ENCODE assay signal across 8 cellular contexts in genomic region chr10:92290837-92291609, GRCh38. TPM values are rescaled to one million over a fixed set of nuclear protein-coding genes. Genes with fewer than 3 reads are reported as not detected.
DNase-seq lines count a peak whose midpoint lies in the region; ATAC-seq lines count a peak whose summit lies in the region.

Gene CPEB3, minus strand, starts transcription at chr10:92291078. Its CDS starts 50,728 bp downstream, at chr10:92240350.
Gene MARCHF5, plus strand, starts transcription at chr10:92291167. Its CDS starts 328 bp downstream, at chr10:92291495.

- H3K36me3 Mint-ChIP-seq in activated CD4-positive, alpha-beta T cell treated with anti-CD3 and anti-CD28 coated beads, Interleukin-2, amount 10 ng/mL, durations not matched to agents 24 days and 14 days (ENCODE audit: low read depth), result peaks cover 10% of the 10 kb centered on the region

- H3K27me3 Mint-ChIP-seq in activated CD4-positive, alpha-beta T cell treated with anti-CD3 and anti-CD28 coated beads, Interleukin-2, amount 10 ng/mL, durations not matched to agents 24 days and 14 days, result no peaks in the 10 kb centered on the region

- H3K36me3 ChIP-seq in BLaER1 treated with 17β-estradiol and CSF1 and Interleukin-3, amounts not matched to agents 10 nM and 100 nM, result peaks cover 20 to 35% (median 30%) of the 10 kb centered on the region in 11 experiments

- peaks cover 38 to 47% (median 40%) of the 10 kb centered on the region in 11 experiments for H4K20me1 ChIP-seq in BLaER1 treated with 17β-estradiol and CSF1 and Interleukin-3, amounts not matched to agents 10 nM and 100 nM

- H3K27me3 ChIP-seq in BLaER1 treated with 17β-estradiol and CSF1 and Interleukin-3, amounts not matched to agents 10 nM and 100 nM, result peaks cover 0 to 3% (median 0%) of the 10 kb centered on the region in 11 experiments; a peak in 1 of 22 replicates

- H3K4me3 ChIP-seq in BLaER1 treated with 17β-estradiol and CSF1 and Interleukin-3, amounts not matched to agents 10 nM and 100 nM, result peak within 1 kb of the TSS; percentile 73 to 100 (median 99)

- intact Hi-C loops in activated CD4-positive, alpha-beta T cell treated with anti-CD3 and anti-CD28 coated beads, Interleukin-2, amount 10 ng/mL, durations not matched to agents 24 days and 14 days (cut with micrococcal nuclease), result loop anchor here (1.0 to 10.0 kb wide), 7 partner anchors 51 to 494 kb away; partner anchors contain the start of genes BTAF1 and IDE

- no peaks in the 10 kb centered on the region for H3K9me3 Mint-ChIP-seq in activated CD4-positive, alpha-beta T cell treated with anti-CD3 and anti-CD28 coated beads, Interleukin-2, amount 10 ng/mL, durations not matched to agents 24 days and 14 days

- peak within 1 kb of the TSS; percentile 93 for H3K4me3 Mint-ChIP-seq in activated CD4-positive, alpha-beta T cell treated with anti-CD3 and anti-CD28 coated beads, Interleukin-2, amount 10 ng/mL, durations not matched to agents 24 days and 14 days

- no peaks in the 10 kb centered on the region for H3K9me3 ChIP-seq in BLaER1 treated with 17β-estradiol and CSF1 and Interleukin-3, amounts not matched to agents 10 nM and 100 nM (replicated peaks in 1 of 11)

- H3K4me1 Mint-ChIP-seq in activated CD4-positive, alpha-beta T cell treated with anti-CD3 and anti-CD28 coated beads, Interleukin-2, amount 10 ng/mL, durations not matched to agents 24 days and 14 days, result peaks cover 22% of the 10 kb centered on the region

- peak within 1 kb of the TSS; percentile 85 for H3K27ac Mint-ChIP-seq in activated CD4-positive, alpha-beta T cell treated with anti-CD3 and anti-CD28 coated beads, Interleukin-2, amount 10 ng/mL, durations not matched to agents 24 days and 14 days

- H3K4me2 ChIP-seq in BLaER1 treated with 17β-estradiol and CSF1 and Interleukin-3, amounts not matched to agents 10 nM and 100 nM, result peak within 1 kb of the TSS; percentile 79 to 99 (median 92)

- DNase-seq in GM19240 (ENCODE audit: insufficient read length, low spot score) (peak; percentile 70), NCI-H524 treated with DMSO at 0.1 percent for 48 hours (lab: John Stamatoyannopoulos, UW) (peak; percentile 30), cortex of kidney (lab: John Stamatoyannopoulos, UW) (peak; percentile 70), left lobe of liver (ENCODE audit: low spot score) (peak; percentile 98)
- DNase-seq in activated CD4-positive, alpha-beta T cell treated with anti-CD3 and anti-CD28 coated beads, Interleukin-2, amount 10 ng/mL, durations not matched to agents 24 days and 14 days, result peak; percentile 98
- peak; percentile 82 for DNase-seq in stimulated activated CD4-positive, alpha-beta T cell treated with anti-CD3 and anti-CD28 coated beads, Interleukin-2, amount 100 ng/mL, for 4 hours (ENCODE audit: low read depth)

- H3K4me1 ChIP-seq in BLaER1 treated with 17β-estradiol and CSF1 and Interleukin-3, amounts not matched to agents 10 nM and 100 nM, result peaks cover 27 to 49% (median 30%) of the 10 kb centered on the region in 10 experiments

- ATAC-seq in HG03460 (IDR thresholded peaks at IDR 0.05; ENCODE audit: unreplicated experiment) (peak; percentile 98), left lobe of liver (peak; percentile 94)

- peak within 1 kb of the TSS; percentile 87 to 99 (median 99) for H3K9ac ChIP-seq in BLaER1 treated with 17β-estradiol and CSF1 and Interleukin-3, amounts not matched to agents 10 nM and 100 nM

- H3K27ac ChIP-seq in BLaER1 treated with 17β-estradiol and CSF1 and Interleukin-3, amounts not matched to agents 10 nM and 100 nM, result peak within 1 kb of the TSS; percentile 85 to 99 (median 97)

RNA-seq across cellular contexts. Expression of gene CPEB3, which starts in this region (rescaled TPM):
- total RNA-seq in activated CD4-positive, alpha-beta T cell treated with anti-CD3 and anti-CD28 coated beads, Interleukin-2, amount 10 ng/mL, durations not matched to agents 24 days and 14 days, result 2.2 and 2.5 TPM in 2 replicates
- 12.7 TPM for total RNA-seq in left lobe of liver

RNA-seq across cellular contexts. Expression of gene MARCHF5, which starts in this region (rescaled TPM):
- total RNA-seq in activated CD4-positive, alpha-beta T cell treated with anti-CD3 and anti-CD28 coated beads, Interleukin-2, amount 10 ng/mL, durations not matched to agents 24 days and 14 days, result 22.0 and 24.7 TPM in 2 replicates
- 24.7 TPM for total RNA-seq in left lobe of liver

Comparison
In these comparisons a context has a peak if more than half of its experiments do, and no peak if none do; other contexts are left out.
1. Peak in every context shown above with its lines: DNase-seq, ATAC-seq, H3K4me3 ChIP-seq and H3K27ac ChIP-seq.
2. DNase-seq: peak in every context shown above with its lines; median percentile 98 in activated CD4-positive, alpha-beta T cell treated with anti-CD3 and anti-CD28 coated beads, Interleukin-2, amount 10 ng/mL, durations not matched to agents 24 days and 14 days; 98 in left lobe of liver; 82 in stimulated activated CD4-positive, alpha-beta T cell treated with anti-CD3 and anti-CD28 coated beads, Interleukin-2, amount 100 ng/mL, for 4 hours; 70 in GM19240; 70 in cortex of kidney; 30 in NCI-H524 treated with DMSO at 0.1 percent for 48 hours.